8 cellular contexts compared by ENCODE assay signal in the genomic region with DNA sequence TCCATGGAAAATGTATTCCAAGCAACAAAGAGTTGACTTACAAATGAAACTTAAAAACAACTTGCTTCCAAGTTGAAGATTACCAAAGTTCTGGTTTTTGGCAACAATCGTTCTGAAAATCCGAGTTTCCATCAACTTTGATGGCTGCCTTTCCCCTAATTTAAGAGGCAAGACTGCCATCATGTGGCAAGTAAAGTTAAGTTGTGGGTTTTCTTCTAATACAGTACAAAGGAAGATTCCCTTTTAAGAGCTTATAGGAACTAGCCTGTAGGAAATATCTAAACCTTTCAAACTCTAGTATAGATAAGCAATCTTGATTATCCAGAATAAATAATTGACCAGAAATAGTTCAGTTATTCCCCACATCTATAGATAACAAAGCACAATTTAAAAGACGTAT. TPM values are rescaled to one million over a fixed set of nuclear protein-coding genes. Genes with fewer than 3 reads are reported as not detected.
DNase-seq lines count a peak whose midpoint lies in the region; ATAC-seq and TF ChIP-seq lines count a peak whose summit lies in the region.
"Not testable (repeated sequence)": the region's sequence is repeated elsewhere in the genome, so short reads cannot be mapped to it uniquely, and the experiment has no call there.

No MANE protein-coding gene starts in this region.

- not testable (repeated sequence) for H3K27ac ChIP-seq in left ventricle myocardium inferior (replicated peaks); osteoblast (ENCODE audit: low read depth, low read length)

- POLR2A ChIA-PET in T-cell (lab: Charles Lee) = not testable (repeated sequence)

- H2AFZ ChIP-seq in osteoblast (ENCODE audit: low read length) = not testable (repeated sequence)

- not testable (repeated sequence) for H3K36me3 Mint-ChIP-seq in T-cell; chondrocyte (ENCODE audit: low read depth)

- TF ChIP-seq CTCF in GM13977 (IDR thresholded peaks at IDR 0.05; ENCODE audit: extremely low read depth, insufficient read depth, missing control alignments) (peak; percentile 34), chondrocyte (IDR thresholded peaks at IDR 0.05) (peak; percentile 81), left ventricle myocardium inferior (IDR thresholded peaks at IDR 0.05; ENCODE audit: borderline replicate concordance) (peak; percentile 55), osteoblast (IDR thresholded peaks at IDR 0.05; ENCODE audit: extremely low read depth, low read depth, low read length) (peak; percentile 37)

- not testable (repeated sequence) for H3K36me3 ChIP-seq in left ventricle myocardium inferior; osteoblast (ENCODE audit: insufficient read depth, low read length)

- H3K27me3 ChIP-seq in left ventricle myocardium inferior (ENCODE audit: low read depth); osteoblast (ENCODE audit: insufficient read depth, low read length): not testable (repeated sequence)

- DNase-seq in ACHN = peak; percentile 24
- DNase-seq in GM13977 (ENCODE audit: low spot score); chondrocyte (ENCODE audit: low spot score); left ventricle myocardium inferior; osteoblast (ENCODE audit: insufficient read length, low spot score, missing footprints): not testable (repeated sequence)
- peak; percentile 30 for DNase-seq in NCI-H1694 treated with DMSO at 0.1 percent for 48 hours (lab: John Stamatoyannopoulos, UW)
- peak in 8 of 34 experiments; percentile 5 to 26 (median 12) for DNase-seq in T-cell

- H3K27ac Mint-ChIP-seq in T-cell; chondrocyte (ENCODE audit: unreplicated experiment): not testable (repeated sequence)

- intact Hi-C loops in left ventricle myocardium inferior (cut with micrococcal nuclease) = not testable (repeated sequence)

- not testable (repeated sequence) for H3K4me1 ChIP-seq in left ventricle myocardium inferior; osteoblast (ENCODE audit: insufficient read depth, low read length)

- not testable (repeated sequence) for H3K9me3 Mint-ChIP-seq in T-cell; chondrocyte (ENCODE audit: low read depth)

- not testable (repeated sequence) for H3K9me3 ChIP-seq in left ventricle myocardium inferior (replicated peaks); osteoblast (ENCODE audit: low read depth, low read length)

- not testable (repeated sequence) for H3K4me3 ChIP-seq in left ventricle myocardium inferior; osteoblast (ENCODE audit: insufficient read depth, low read length)

- not testable (repeated sequence) for H3K79me2 ChIP-seq in osteoblast (ENCODE audit: insufficient read depth, low read length)

- ATAC-seq in HG02763 (IDR thresholded peaks at IDR 0.05; ENCODE audit: unreplicated experiment) = peak; percentile 45
- peak; percentile 40 to 75 (median 64) for ATAC-seq in T-cell (replicated peaks in 1 of 4)

- not testable (repeated sequence) for H3K4me2 ChIP-seq in osteoblast (ENCODE audit: insufficient read depth, low read length)

- in situ Hi-C loops in ACHN (cut with HindIII; ENCODE audit: low pct_ligation_motif_present, low pct_unique_long_range_greater_than_20kb, low sequenced_read_pairs) = not testable (repeated sequence)
- in situ Hi-C loops in GM13977 (cut with MboI; ENCODE audit: low pct_unique_long_range_greater_than_20kb, low sequenced_read_pairs, unreplicated experiment) = loop anchor here (10.0 to 25.0 kb wide), 2 partner anchors 297 to 575 kb away; no protein-coding TSS in a partner anchor

- not testable (repeated sequence) for H3K27me3 Mint-ChIP-seq in T-cell; chondrocyte (ENCODE audit: low read depth)

- CTCF ChIA-PET in T-cell (lab: Charles Lee) = interaction anchor here (0.5 to 1.4 kb wide), 8 partner anchors 8 to 578 kb away, joined by 3 to 8 read pairs (median 4); partner anchors contain the start of gene KIF27 (in 1 of the 2)

- H4K20me1 ChIP-seq in osteoblast (ENCODE audit: insufficient read depth, low read length) = not testable (repeated sequence)

- not testable (repeated sequence) for H3K4me3 Mint-ChIP-seq in T-cell; chondrocyte (ENCODE audit: unreplicated experiment)

- H3K4me1 Mint-ChIP-seq in T-cell; chondrocyte (ENCODE audit: low read depth): not testable (repeated sequence)

RNA-seq across cellular contexts. Expression of gene KIF27, which starts 9.0 kb away (rescaled TPM):
- total RNA-seq in T-cell (1 to 10 TPM; 3.3 to 5.6 (median 4.5) TPM), chondrocyte (2.7 to 4.4 TPM (median 3.1 TPM) in 3 replicates), left ventricle myocardium inferior (4.1 TPM), osteoblast (6.2 TPM in 2 replicates)
